In genomic region chr6:84263557-84263956, GRCh38 we compare ENCODE assay signal across 23 cellular contexts. TPM values are rescaled to one million over a fixed set of nuclear protein-coding genes. Genes with fewer than 3 reads are reported as not detected.
A peak's percentile ranks its signal among the peaks of the same experiment; 100 is the strongest.
DNase-seq lines count a peak whose midpoint lies in the region; ATAC-seq and TF ChIP-seq lines count a peak whose summit lies in the region.
"Had no signal": no experiment of that assay in that cellular context is flagged by ENCODE, and none has a peak within 500 bp of the region (broad histone marks: within the 10 kb centered on the region; RNA-seq: fewer than 3 reads in every experiment).

No MANE protein-coding gene starts in this region.

- no peak overlapping the region for H3K23ac ChIP-seq in H9 (ENCODE audit: insufficient read length, low read depth, low read length)

- H2AK5ac ChIP-seq in H9 (ENCODE audit: insufficient read length, low read length) = no peak overlapping the region

- no peak overlapping the region for H4K8ac ChIP-seq in H9 (replicated peaks; ENCODE audit: insufficient read length, low read depth, low read length)

- H3K27ac Mint-ChIP-seq in H9 = peak overlapping the region in 1 of 3 experiments; percentile 47; a peak in 1 of 7 replicates
- peak overlapping the region; percentile 56 for H3K27ac Mint-ChIP-seq in osteocyte (ENCODE audit: unreplicated experiment)
- H3K27ac Mint-ChIP-seq: activated CD8-positive, alpha-beta T cell treated with anti-CD3 and anti-CD28 coated beads for 36 hours had no signal

- H3K27me3 Mint-ChIP-seq in H9 (ENCODE audit: low read depth) (no peaks in the 10 kb centered on the region), osteocyte (ENCODE audit: unreplicated experiment) (no peaks in the 10 kb centered on the region)

- no peak overlapping the region for H3K9ac ChIP-seq in H9 (ENCODE audit: extremely low read depth, insufficient read length, low read length)

- TF ChIP-seq CTCF in H9 (conservative IDR thresholded peaks at IDR 0.05) (no peak), fibroblast of villous mesenchyme (IDR thresholded peaks at IDR 0.05; ENCODE audit: insufficient read depth, low read depth, low read length) (no peak), osteocyte (IDR thresholded peaks at IDR 0.05) (no peak)

- H3K14ac ChIP-seq in H9 (ENCODE audit: insufficient read depth, low read length) = no peak overlapping the region

- H3K79me2 ChIP-seq in H9 (ENCODE audit: insufficient read depth, low read length) = no peaks in the 10 kb centered on the region

- peaks cover 3% of the 10 kb centered on the region; the same call in 1 of the 2 replicates for H3K4me1 ChIP-seq in H9 (ENCODE audit: insufficient read depth, low read length)
- H3K4me1 ChIP-seq: lower lobe of right lung, psoas muscle had no signal

- no peak overlapping the region for H3K18ac ChIP-seq in H9 (ENCODE audit: insufficient read length, low read depth, low read length)

- H3K56ac ChIP-seq in H9 (ENCODE audit: insufficient read length, low read depth, low read length) = no peak overlapping the region

- H3K27me3 ChIP-seq in H9 (ENCODE audit: insufficient read depth, low read length) = no peaks in the 10 kb centered on the region
- H3K27me3 ChIP-seq: neutrophil had no signal

- no peak overlapping the region for H2BK15ac ChIP-seq in H9 (ENCODE audit: low read depth, low read length)

- no peaks in the 10 kb centered on the region for H3K23me2 ChIP-seq in H9 (ENCODE audit: insufficient read length, low read depth, low read length, poor library complexity, severe bottlenecking)

- no peak overlapping the region for H3K4me2 ChIP-seq in H9 (ENCODE audit: insufficient read depth, insufficient read length, low read length)
- H3K4me2 ChIP-seq: smooth muscle cell had no signal

- no peak for ATAC-seq in GM18517 (IDR thresholded peaks at IDR 0.05; ENCODE audit: unreplicated experiment)
- ATAC-seq: activated CD8-positive, alpha-beta T cell treated with anti-CD3 and anti-CD28 coated beads for 36 hours; activated T-cell treated with anti-CD3 and anti-CD28 coated beads, Interleukin-2, amount 50 U/mL, for 4 hours; lower lobe of right lung; psoas muscle had no signal

- DNase-seq in H9 = peak; percentile 46
- DNase-seq in amniotic epithelial cell (ENCODE audit: low read depth) = peak; percentile 6
- DNase-seq in fibroblast of villous mesenchyme (ENCODE audit: low read depth) = peak; percentile 6
- DNase-seq in osteocyte (ENCODE audit: extremely low spot score, unreplicated experiment) = no peak
- no peak for DNase-seq in stimulated activated CD4-positive, alpha-beta T cell treated with anti-CD3 and anti-CD28 coated beads, Interleukin-4, amount 100 ng/mL, for 4 hours
- no peak for DNase-seq in GF-D8 (lab: John Stamatoyannopoulos, UW)
- no peak for DNase-seq in NCI-H2227 (lab: John Stamatoyannopoulos, UW; ENCODE audit: unreplicated experiment)
- DNase-seq: activated CD8-positive, alpha-beta T cell treated with anti-CD3 and anti-CD28 coated beads for 36 hours; activated naive CD4-positive, alpha-beta T cell treated with Interleukin-2 at 50 U/mL for 16 hours; activated T-cell treated with anti-CD3 and anti-CD28 coated beads, Interleukin-2, amount 50 U/mL, for 4 hours; amniotic stem cell; GDM1; lower lobe of right lung; NCI-H526; psoas muscle; RPMI8226; stimulated activated naive CD4-positive, alpha-beta T cell; T1000 had no signal

- H3K27ac ChIP-seq in H9 (ENCODE audit: insufficient read length, low read depth, low read length) = no peak overlapping the region
- H3K27ac ChIP-seq: C4-2B, lower lobe of right lung, neutrophil, psoas muscle, thoracic aorta had no signal

- H3K4me1 Mint-ChIP-seq in H9 (peaks cover 8 to 17% of the 10 kb centered on the region in 2 experiments; a peak in 2 of 4 replicates), osteocyte (ENCODE audit: unreplicated experiment) (peaks cover 33% of the 10 kb centered on the region)

- H2BK120ac ChIP-seq in H9 (ENCODE audit: low read depth, low read length, poor library complexity, severe bottlenecking) = no peak overlapping the region

- no peak overlapping the region for H3K4ac ChIP-seq in H9 (ENCODE audit: low read depth, low read length)

- no peak overlapping the region for H3T11ph ChIP-seq in H9 (ENCODE audit: low read length)

- no peak overlapping the region for H2BK20ac ChIP-seq in H9 (ENCODE audit: low read depth, low read length, poor library complexity, severe bottlenecking)

- no peaks in the 10 kb centered on the region for H4K20me1 ChIP-seq in H9 (ENCODE audit: control insufficient read depth, insufficient read depth, insufficient read length)

- no peak overlapping the region for H4K5ac ChIP-seq in H9 (ENCODE audit: insufficient read length, low read depth, low read length)

- H2BK12ac ChIP-seq in H9 (ENCODE audit: insufficient read length, low read depth, low read length) = no peak overlapping the region

- no CpG with 5 or more reads among the region's 6 CpGs for WGBS in H9 (ENCODE audit: extremely low coverage, insufficient read length, low lambda C conversion rate)

- H3K9me3 ChIP-seq in H9 (ENCODE audit: control insufficient read depth, low read depth, low read length) = no peaks in the 10 kb centered on the region
- H3K9me3 ChIP-seq: lower lobe of right lung, neutrophil, psoas muscle, thoracic aorta had no signal

- no peak overlapping the region for H2AFZ ChIP-seq in H9 (ENCODE audit: low read length)

- H3K4me3 ChIP-seq in fibroblast of villous mesenchyme (ENCODE audit: low read depth, low read length) = no peak overlapping the region
- H3K4me3 ChIP-seq: lower lobe of right lung, psoas muscle, smooth muscle cell, thoracic aorta had no signal

- no peak overlapping the region for H4K91ac ChIP-seq in H9 (ENCODE audit: insufficient read length, low read depth, low read length)

- no peaks in the 10 kb centered on the region for H3K79me1 ChIP-seq in H9 (ENCODE audit: insufficient read depth, low read depth, low read length, poor library complexity, severe bottlenecking)

- H3K4me3 Mint-ChIP-seq in H9 = no peak overlapping the region
- no peak overlapping the region for H3K4me3 Mint-ChIP-seq in osteocyte (ENCODE audit: unreplicated experiment)
- H3K4me3 Mint-ChIP-seq: activated CD8-positive, alpha-beta T cell treated with anti-CD3 and anti-CD28 coated beads for 36 hours; activated T-cell treated with anti-CD3 and anti-CD28 coated beads, Interleukin-2, amount 50 U/mL, for 4 hours had no signal

- H3K36me3 Mint-ChIP-seq in H9 (ENCODE audit: insufficient read depth in 1 of 3, low read depth in 3 of 3) (no peaks in the 10 kb centered on the region), osteocyte (ENCODE audit: unreplicated experiment) (no peaks in the 10 kb centered on the region)

- H3K9me3 Mint-ChIP-seq in H9 (no peaks in the 10 kb centered on the region), osteocyte (ENCODE audit: unreplicated experiment) (no peaks in the 10 kb centered on the region)
- H3K9me3 Mint-ChIP-seq: activated CD8-positive, alpha-beta T cell treated with anti-CD3 and anti-CD28 coated beads for 36 hours; activated T-cell treated with anti-CD3 and anti-CD28 coated beads, Interleukin-2, amount 50 U/mL, for 4 hours had no signal

- H2BK5ac ChIP-seq in H9 (ENCODE audit: insufficient read length, low read length) = no peak overlapping the region

RNA-seq across cellular contexts. Expression of gene CEP162, which starts 36.1 kb away (rescaled TPM):
- total RNA-seq in H9 (2021) (11.4 and 11.5 TPM in 2 replicates), fibroblast of villous mesenchyme (5.2 and 6.0 TPM in 2 replicates), osteocyte (10.1 and 10.7 TPM in 2 replicates)

Comparison
In these comparisons a context has a peak if more than half of its experiments do, and no peak if none do; other contexts are left out.
1. DNase-seq: peak in H9 (single experiment), amniotic epithelial cell (single experiment) and fibroblast of villous mesenchyme (single experiment); none in osteocyte (single experiment), stimulated activated CD4-positive, alpha-beta T cell treated with anti-CD3 and anti-CD28 coated beads, Interleukin-4, amount 100 ng/mL, for 4 hours (0 of 2), GF-D8 (single experiment) and NCI-H2227 (single experiment).